1 cellular context compared by ENCODE assay signal in genomic region chr22:31661851-31662667, GRCh38.
A peak's percentile ranks its signal among the peaks of the same experiment; 100 is the strongest.
TF ChIP-seq lines count a peak whose summit lies in the region.

Gene PISD (minus strand): TSS chr22:31662215. CDS start chr22:31662208, 7 bp downstream.

TF ChIP-seq in K562, 482 proteins besides CTCF, POLR2A, EP300 and RAD21 (continued from another document):
- TF ChIP-seq, protein P1, sequence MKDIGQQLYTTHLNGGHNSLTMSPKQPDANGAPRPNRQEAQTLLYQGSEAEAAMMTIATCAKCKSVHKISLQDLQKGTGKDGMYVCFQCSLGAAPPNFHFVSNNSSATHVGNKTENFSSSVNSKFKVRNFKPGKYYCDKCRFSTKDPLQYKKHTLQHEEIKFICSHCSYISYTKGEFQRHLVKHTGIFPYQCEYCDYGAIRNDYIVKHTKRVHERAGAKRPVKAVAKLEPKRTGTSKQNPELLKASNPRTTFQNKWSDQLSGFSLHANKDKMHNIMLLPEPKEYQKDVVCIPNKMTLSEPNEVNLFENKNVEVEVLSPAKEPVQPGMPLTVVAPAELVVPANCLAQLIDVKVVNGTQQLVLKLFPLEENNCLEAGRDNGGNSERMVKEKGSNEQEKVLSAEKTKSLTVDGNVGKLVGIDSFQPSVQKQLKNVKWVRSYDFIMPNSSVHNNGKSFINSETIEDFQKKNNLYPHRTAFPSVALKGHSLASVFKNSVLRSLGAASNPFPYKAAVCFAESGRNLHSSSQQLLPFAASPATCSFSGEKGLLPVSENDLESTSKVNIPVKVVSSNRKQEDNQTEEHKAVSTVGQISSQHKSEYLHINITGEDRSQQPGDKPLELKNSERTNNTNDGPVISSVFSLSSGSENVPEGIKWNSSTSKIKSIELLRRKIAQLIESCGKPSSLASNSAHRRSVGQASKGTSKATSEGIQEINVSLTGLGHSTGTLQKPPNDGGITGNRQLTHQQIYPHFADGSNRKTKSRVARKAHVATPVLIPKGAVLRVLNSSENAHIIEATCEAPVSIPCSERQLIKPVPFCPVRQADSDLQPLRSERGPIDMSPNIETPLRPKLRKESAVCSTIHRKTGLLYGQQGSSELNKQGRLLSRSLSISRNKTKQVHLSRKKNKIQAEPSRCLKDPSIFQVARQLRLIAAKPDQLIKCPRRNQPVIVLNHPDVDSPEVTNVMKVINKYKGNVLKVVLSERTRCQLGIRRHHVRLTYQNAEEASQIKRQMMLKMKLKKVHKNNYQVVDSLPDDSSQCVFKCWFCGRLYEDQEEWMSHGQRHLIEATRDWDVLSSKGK (CRISPR knock-in tag; IDR thresholded peaks at IDR 0.05) = no peak
- TF ChIP-seq, protein P2, sequence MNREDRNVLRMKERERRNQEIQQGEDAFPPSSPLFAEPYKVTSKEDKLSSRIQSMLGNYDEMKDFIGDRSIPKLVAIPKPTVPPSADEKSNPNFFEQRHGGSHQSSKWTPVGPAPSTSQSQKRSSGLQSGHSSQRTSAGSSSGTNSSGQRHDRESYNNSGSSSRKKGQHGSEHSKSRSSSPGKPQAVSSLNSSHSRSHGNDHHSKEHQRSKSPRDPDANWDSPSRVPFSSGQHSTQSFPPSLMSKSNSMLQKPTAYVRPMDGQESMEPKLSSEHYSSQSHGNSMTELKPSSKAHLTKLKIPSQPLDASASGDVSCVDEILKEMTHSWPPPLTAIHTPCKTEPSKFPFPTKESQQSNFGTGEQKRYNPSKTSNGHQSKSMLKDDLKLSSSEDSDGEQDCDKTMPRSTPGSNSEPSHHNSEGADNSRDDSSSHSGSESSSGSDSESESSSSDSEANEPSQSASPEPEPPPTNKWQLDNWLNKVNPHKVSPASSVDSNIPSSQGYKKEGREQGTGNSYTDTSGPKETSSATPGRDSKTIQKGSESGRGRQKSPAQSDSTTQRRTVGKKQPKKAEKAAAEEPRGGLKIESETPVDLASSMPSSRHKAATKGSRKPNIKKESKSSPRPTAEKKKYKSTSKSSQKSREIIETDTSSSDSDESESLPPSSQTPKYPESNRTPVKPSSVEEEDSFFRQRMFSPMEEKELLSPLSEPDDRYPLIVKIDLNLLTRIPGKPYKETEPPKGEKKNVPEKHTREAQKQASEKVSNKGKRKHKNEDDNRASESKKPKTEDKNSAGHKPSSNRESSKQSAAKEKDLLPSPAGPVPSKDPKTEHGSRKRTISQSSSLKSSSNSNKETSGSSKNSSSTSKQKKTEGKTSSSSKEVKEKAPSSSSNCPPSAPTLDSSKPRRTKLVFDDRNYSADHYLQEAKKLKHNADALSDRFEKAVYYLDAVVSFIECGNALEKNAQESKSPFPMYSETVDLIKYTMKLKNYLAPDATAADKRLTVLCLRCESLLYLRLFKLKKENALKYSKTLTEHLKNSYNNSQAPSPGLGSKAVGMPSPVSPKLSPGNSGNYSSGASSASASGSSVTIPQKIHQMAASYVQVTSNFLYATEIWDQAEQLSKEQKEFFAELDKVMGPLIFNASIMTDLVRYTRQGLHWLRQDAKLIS (CRISPR knock-in tag; IDR thresholded peaks at IDR 0.05) = no peak
- TF ChIP-seq SLC30A9 (CRISPR knock-in tag; IDR thresholded peaks at IDR 0.05) (no peak), NFATC3 (IDR thresholded peaks at IDR 0.05) (peak; percentile 70; the same call in 1 of the 2 replicates), EWSR1 (IDR thresholded peaks at IDR 0.05; ENCODE audit: borderline replicate concordance, low read depth, partially characterized antibody) (no peak), ZNF444 (CRISPR knock-in tag; IDR thresholded peaks at IDR 0.05) (no peak), SOX6 (IDR thresholded peaks at IDR 0.05) (no peak), HDAC1 (IDR thresholded peaks at IDR 0.05) (peak in 1 of 2 experiments; percentile 99; a peak in 2 of 4 replicates), PTBP1 (IDR thresholded peaks at IDR 0.05; ENCODE audit: low read depth, low read length) (no peak), TEAD1 (CRISPR knock-in tag; IDR thresholded peaks at IDR 0.05) (peak in 1 of 2 experiments; percentile 72; a peak in 1 of 4 replicates), FOS (IDR thresholded peaks at IDR 0.05; ENCODE audit: extremely low read depth, insufficient read length) (peak; percentile 46), ZKSCAN8 (CRISPR knock-in tag; IDR thresholded peaks at IDR 0.05) (no peak), POLR2G (IDR thresholded peaks at IDR 0.05; ENCODE audit: low read depth, low read length) (peak; percentile 88), EP400 (IDR thresholded peaks at IDR 0.05) (peak; percentile 81), PHF20 (IDR thresholded peaks at IDR 0.05; ENCODE audit: partially characterized antibody) (peak; percentile 91), L3MBTL2 (IDR thresholded peaks at IDR 0.05) (no peak), MYBL2 (IDR thresholded peaks at IDR 0.05; ENCODE audit: low read depth) (no peak), MYBL2 (CRISPR knock-in tag; IDR thresholded peaks at IDR 0.05; ENCODE audit: borderline replicate concordance) (no peak), ZNF431 (CRISPR knock-in tag; IDR thresholded peaks at IDR 0.05) (no peak), LEF1 (IDR thresholded peaks at IDR 0.05) (no peak), CBX3 (IDR thresholded peaks at IDR 0.05; ENCODE audit: borderline replicate concordance in 1 of 2, low read length in 2 of 2) (no peak), LARP7 (IDR thresholded peaks at IDR 0.05) (no peak), ZNF76 (CRISPR knock-in tag; IDR thresholded peaks at IDR 0.05; ENCODE audit: borderline replicate concordance) (no peak), RFX7 (CRISPR knock-in tag; IDR thresholded peaks at IDR 0.05) (no peak), SRSF3 (IDR thresholded peaks at IDR 0.05; ENCODE audit: insufficient read depth, low read length) (no peak)
- TF ChIP-seq, protein P3, sequence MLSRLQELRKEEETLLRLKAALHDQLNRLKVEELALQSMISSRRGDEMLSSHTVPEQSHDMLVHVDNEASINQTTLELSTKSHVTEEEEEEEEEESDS (CRISPR knock-in tag; IDR thresholded peaks at IDR 0.05) = no peak
- TF ChIP-seq, protein P4, sequence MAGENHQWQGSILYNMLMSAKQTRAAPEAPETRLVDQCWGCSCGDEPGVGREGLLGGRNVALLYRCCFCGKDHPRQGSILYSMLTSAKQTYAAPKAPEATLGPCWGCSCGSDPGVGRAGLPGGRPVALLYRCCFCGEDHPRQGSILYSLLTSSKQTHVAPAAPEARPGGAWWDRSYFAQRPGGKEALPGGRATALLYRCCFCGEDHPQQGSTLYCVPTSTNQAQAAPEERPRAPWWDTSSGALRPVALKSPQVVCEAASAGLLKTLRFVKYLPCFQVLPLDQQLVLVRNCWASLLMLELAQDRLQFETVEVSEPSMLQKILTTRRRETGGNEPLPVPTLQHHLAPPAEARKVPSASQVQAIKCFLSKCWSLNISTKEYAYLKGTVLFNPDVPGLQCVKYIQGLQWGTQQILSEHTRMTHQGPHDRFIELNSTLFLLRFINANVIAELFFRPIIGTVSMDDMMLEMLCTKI (IDR thresholded peaks at IDR 0.05; ENCODE audit: partially characterized antibody) = no peak
